In genomic region chr9:35813434-35814105, GRCh38 we compare ENCODE assay signal across 8 cellular contexts. TPM values are rescaled to one million over a fixed set of nuclear protein-coding genes. Genes with fewer than 3 reads are reported as not detected.
DNase-seq lines count a peak whose midpoint lies in the region; ATAC-seq and TF ChIP-seq lines count a peak whose summit lies in the region.

No MANE protein-coding gene starts in this region.

- POLR2A ChIA-PET in activated naive CD8-positive, alpha-beta T cell treated with anti-CD3 and anti-CD28 coated beads, Interleukin-2, amount 10 ng/mL, durations not matched to agents 7 days and 5 days (lab: Charles Lee) = interaction anchor here (0.6 to 2.0 kb wide), 12 partner anchors 8 to 168 kb away, joined by 3 to 9 read pairs (median 4); partner anchors contain the start of genes CREB3, FAM221B, SIT1 and TLN1

- H3K9me3 ChIP-seq in CD4-positive, CD25-positive, alpha-beta regulatory T cell (ENCODE audit: control insufficient read depth in 2 of 2, low read length in 2 of 2) = no peaks in the 10 kb centered on the region

- H3K36me3 Mint-ChIP-seq in CD4-positive, CD25-positive, alpha-beta regulatory T cell = peaks cover 2% of the 10 kb centered on the region
- peaks cover 5% of the 10 kb centered on the region; the same call in 1 of the 2 replicates for H3K36me3 Mint-ChIP-seq in HFFc6 (ENCODE audit: low read depth)
- peaks cover 11% of the 10 kb centered on the region for H3K36me3 Mint-ChIP-seq in activated naive CD8-positive, alpha-beta T cell treated with anti-CD3 and anti-CD28 coated beads, Interleukin-2, amount 10 ng/mL, durations not matched to agents 7 days and 5 days
- no peaks in the 10 kb centered on the region for H3K36me3 Mint-ChIP-seq in type B pancreatic cell

- peaks cover 17 to 46% (median 29%) of the 10 kb centered on the region in 4 donors for H3K4me1 Mint-ChIP-seq in CD4-positive, CD25-positive, alpha-beta regulatory T cell
- H3K4me1 Mint-ChIP-seq in HFFc6 (ENCODE audit: low read depth) (peaks cover 46% of the 10 kb centered on the region), type B pancreatic cell (ENCODE audit: unreplicated experiment) (peaks cover 31% of the 10 kb centered on the region)
- peaks cover 32% of the 10 kb centered on the region for H3K4me1 Mint-ChIP-seq in activated naive CD8-positive, alpha-beta T cell treated with anti-CD3 and anti-CD28 coated beads, Interleukin-2, amount 10 ng/mL, durations not matched to agents 7 days and 5 days

- H3K9me3 Mint-ChIP-seq in CD4-positive, CD25-positive, alpha-beta regulatory T cell = peaks cover 0 to 2% (median 0%) of the 10 kb centered on the region in 7 donors
- H3K9me3 Mint-ChIP-seq in HFFc6 (no peaks in the 10 kb centered on the region), type B pancreatic cell (peaks cover 3% of the 10 kb centered on the region)
- no peaks in the 10 kb centered on the region for H3K9me3 Mint-ChIP-seq in activated naive CD8-positive, alpha-beta T cell treated with anti-CD3 and anti-CD28 coated beads, Interleukin-2, amount 10 ng/mL, durations not matched to agents 7 days and 5 days

- peak overlapping the region; percentile 76 for H3K4me3 ChIP-seq in CD4-positive, CD25-positive, alpha-beta regulatory T cell (ENCODE audit: low read depth, low read length)

- no peak overlapping the region for H3K27ac ChIP-seq in CD4-positive, CD25-positive, alpha-beta regulatory T cell (ENCODE audit: insufficient read depth, low read length, poor library complexity, severe bottlenecking)

- H3K36me3 ChIP-seq in CD4-positive, CD25-positive, alpha-beta regulatory T cell (ENCODE audit: control insufficient read depth, insufficient read depth, low read length) = peaks cover 5% of the 10 kb centered on the region

- peaks cover 3% of the 10 kb centered on the region for H3K27me3 ChIP-seq in CD4-positive, CD25-positive, alpha-beta regulatory T cell (ENCODE audit: control insufficient read depth, insufficient read depth, low read length)

- no peak for DNase-seq in CD4-positive, CD25-positive, alpha-beta regulatory T cell
- DNase-seq in HFFc6 (no peak), kidney glomerular epithelial cell (lab: John Stamatoyannopoulos, UW) (peak; percentile 21), type B pancreatic cell (ENCODE audit: extremely low spot score, unreplicated experiment) (no peak), NCI-H2029 (lab: John Stamatoyannopoulos, UW) (no peak)
- no peak for DNase-seq in activated naive CD8-positive, alpha-beta T cell treated with anti-CD3 and anti-CD28 coated beads, Interleukin-2, amount 10 ng/mL, durations not matched to agents 7 days and 5 days

- peak overlapping the region; percentile 94 to 97 (median 96) for H3K4me3 Mint-ChIP-seq in CD4-positive, CD25-positive, alpha-beta regulatory T cell
- H3K4me3 Mint-ChIP-seq in HFFc6 (peak overlapping the region; percentile 91), type B pancreatic cell (peak overlapping the region; percentile 95)
- H3K4me3 Mint-ChIP-seq in activated naive CD8-positive, alpha-beta T cell treated with anti-CD3 and anti-CD28 coated beads, Interleukin-2, amount 10 ng/mL, durations not matched to agents 7 days and 5 days = peak overlapping the region; percentile 77

- peak overlapping the region in 2 of 3 donors; percentile 62 to 97 for H3K27ac Mint-ChIP-seq in CD4-positive, CD25-positive, alpha-beta regulatory T cell
- H3K27ac Mint-ChIP-seq in HFFc6 = peak overlapping the region; percentile 87; the same call in 1 of the 2 replicates
- H3K27ac Mint-ChIP-seq in activated naive CD8-positive, alpha-beta T cell treated with anti-CD3 and anti-CD28 coated beads, Interleukin-2, amount 10 ng/mL, durations not matched to agents 7 days and 5 days = peak overlapping the region; percentile 94
- H3K27ac Mint-ChIP-seq in type B pancreatic cell = peak overlapping the region; percentile 87

- H3K4me1 ChIP-seq in CD4-positive, CD25-positive, alpha-beta regulatory T cell (ENCODE audit: control insufficient read depth, insufficient read depth, low read length, poor library complexity, severe bottlenecking) = peaks cover 32% of the 10 kb centered on the region

- TF ChIP-seq CTCF in HFFc6 (IDR thresholded peaks at IDR 0.05) = peak; percentile 77
- peak; percentile 48 for TF ChIP-seq CTCF in type B pancreatic cell (conservative IDR thresholded peaks at IDR 0.05)

- ATAC-seq in CD4-positive, CD25-positive, alpha-beta regulatory T cell (ENCODE audit: low read depth in 2 of 2) = no peak
- ATAC-seq in activated naive CD8-positive, alpha-beta T cell treated with anti-CD3 and anti-CD28 coated beads, Interleukin-2, amount 10 ng/mL, durations not matched to agents 7 days and 5 days (ENCODE audit: low read depth) = no peak
- ATAC-seq in HG03045 (IDR thresholded peaks at IDR 0.05; ENCODE audit: unreplicated experiment) = no peak
- ATAC-seq in GM19467 (IDR thresholded peaks at IDR 0.05; ENCODE audit: unreplicated experiment) = no peak

- peaks cover 11% of the 10 kb centered on the region for H3K27me3 Mint-ChIP-seq in CD4-positive, CD25-positive, alpha-beta regulatory T cell
- H3K27me3 Mint-ChIP-seq in HFFc6 (ENCODE audit: insufficient read depth) (peaks cover 8% of the 10 kb centered on the region; the same call in 1 of the 2 replicates), type B pancreatic cell (no peaks in the 10 kb centered on the region)
- H3K27me3 Mint-ChIP-seq in activated naive CD8-positive, alpha-beta T cell treated with anti-CD3 and anti-CD28 coated beads, Interleukin-2, amount 10 ng/mL, durations not matched to agents 7 days and 5 days = peaks cover 6% of the 10 kb centered on the region

RNA-seq across cellular contexts. Expression of gene HINT2, which starts 1.3 kb away (rescaled TPM):
- total RNA-seq in CD4-positive, CD25-positive, alpha-beta regulatory T cell = 21.7 TPM
- 100 to 1,000 TPM in 2 of 4 donors, 10 to 100 TPM in 2; 70.5 to 105 (median 90.6) TPM for polyA plus RNA-seq in CD4-positive, CD25-positive, alpha-beta regulatory T cell
- 10 to 100 TPM; 23.3 to 35.3 (median 34.6) TPM for total RNA-seq in HFFc6 (2021; fragmentation: NEBNext Ultra II Directional; extraction: Animal tissue kit (Norgen Biotek cat#: 25700))
- total RNA-seq in activated naive CD8-positive, alpha-beta T cell treated with anti-CD3 and anti-CD28 coated beads, Interleukin-2, amount 10 ng/mL, durations not matched to agents 7 days and 5 days = 10 to 100 TPM; 54.3 to 56.4 TPM
- 41.7 and 51.1 TPM in 2 replicates for total RNA-seq in type B pancreatic cell (ENCODE audit: low replicate concordance)

RNA-seq across cellular contexts. Expression of gene SPAG8, which starts 1.5 kb away (rescaled TPM):
- total RNA-seq in CD4-positive, CD25-positive, alpha-beta regulatory T cell = 0.99 TPM
- 1 to 10 TPM in 1 of 4 donors, under 1 TPM in 2, not detected in 1; 0.75 to 1.3 (median 0.85) TPM for polyA plus RNA-seq in CD4-positive, CD25-positive, alpha-beta regulatory T cell
- total RNA-seq in HFFc6 (2021; fragmentation: NEBNext Ultra II Directional; extraction: Animal tissue kit (Norgen Biotek cat#: 25700)) = 1 to 10 TPM in 4 of 6 experiments, under 1 TPM in 2; 0.80 to 1.7 (median 1.2) TPM
- 1 to 10 TPM; 3.4 to 4.6 TPM for total RNA-seq in activated naive CD8-positive, alpha-beta T cell treated with anti-CD3 and anti-CD28 coated beads, Interleukin-2, amount 10 ng/mL, durations not matched to agents 7 days and 5 days
- 0.71 and 14.2 TPM in 2 replicates for total RNA-seq in type B pancreatic cell (ENCODE audit: low replicate concordance)

RNA-seq across cellular contexts. Expression of gene FAM221B, which starts 15.0 kb away (rescaled TPM):
- total RNA-seq in CD4-positive, CD25-positive, alpha-beta regulatory T cell = not detected
- polyA plus RNA-seq in CD4-positive, CD25-positive, alpha-beta regulatory T cell = under 1 TPM in 1 of 4 donors, not detected in 3; 0.03 TPM
- total RNA-seq in HFFc6 (2021; fragmentation: NEBNext Ultra II Directional; extraction: Animal tissue kit (Norgen Biotek cat#: 25700)) = not detected
- total RNA-seq in activated naive CD8-positive, alpha-beta T cell treated with anti-CD3 and anti-CD28 coated beads, Interleukin-2, amount 10 ng/mL, durations not matched to agents 7 days and 5 days = not detected
- total RNA-seq in type B pancreatic cell (ENCODE audit: low replicate concordance) = 1.1 TPM in 1 of 2 replicates, not detected in the other

RNA-seq across cellular contexts. Expression of gene TMEM8B, which starts 15.5 kb away (rescaled TPM):
- total RNA-seq in CD4-positive, CD25-positive, alpha-beta regulatory T cell = 3.3 TPM
- polyA plus RNA-seq in CD4-positive, CD25-positive, alpha-beta regulatory T cell = 1 to 10 TPM in 3 of 4 donors, under 1 TPM in 1; 0.21 to 1.5 (median 1.3) TPM
- 10 to 100 TPM in 5 of 6 experiments, 1 to 10 TPM in 1; 8.7 to 15.2 (median 12.0) TPM for total RNA-seq in HFFc6 (2021; fragmentation: NEBNext Ultra II Directional; extraction: Animal tissue kit (Norgen Biotek cat#: 25700))
- 1 to 10 TPM; 5.9 to 6.1 TPM for total RNA-seq in activated naive CD8-positive, alpha-beta T cell treated with anti-CD3 and anti-CD28 coated beads, Interleukin-2, amount 10 ng/mL, durations not matched to agents 7 days and 5 days
- total RNA-seq in type B pancreatic cell (ENCODE audit: low replicate concordance) = 13.8 and 27.2 TPM in 2 replicates

RNA-seq across cellular contexts. Expression of gene NPR2, which starts 22.2 kb away (rescaled TPM):
- 7.7 TPM for total RNA-seq in CD4-positive, CD25-positive, alpha-beta regulatory T cell
- polyA plus RNA-seq in CD4-positive, CD25-positive, alpha-beta regulatory T cell = 1 to 10 TPM in 2 of 4 donors, under 1 TPM in 1, not detected in 1; 0.46 to 1.9 (median 1.5) TPM
- 10 to 100 TPM; 38.3 to 48.5 (median 41.7) TPM for total RNA-seq in HFFc6 (2021; fragmentation: NEBNext Ultra II Directional; extraction: Animal tissue kit (Norgen Biotek cat#: 25700))
- 10 to 100 TPM; 13.5 to 13.7 TPM for total RNA-seq in activated naive CD8-positive, alpha-beta T cell treated with anti-CD3 and anti-CD28 coated beads, Interleukin-2, amount 10 ng/mL, durations not matched to agents 7 days and 5 days
- total RNA-seq in type B pancreatic cell (ENCODE audit: low replicate concordance) = 4.2 and 23.3 TPM in 2 replicates
